29 cellular contexts compared by ENCODE assay signal in the genomic region with DNA sequence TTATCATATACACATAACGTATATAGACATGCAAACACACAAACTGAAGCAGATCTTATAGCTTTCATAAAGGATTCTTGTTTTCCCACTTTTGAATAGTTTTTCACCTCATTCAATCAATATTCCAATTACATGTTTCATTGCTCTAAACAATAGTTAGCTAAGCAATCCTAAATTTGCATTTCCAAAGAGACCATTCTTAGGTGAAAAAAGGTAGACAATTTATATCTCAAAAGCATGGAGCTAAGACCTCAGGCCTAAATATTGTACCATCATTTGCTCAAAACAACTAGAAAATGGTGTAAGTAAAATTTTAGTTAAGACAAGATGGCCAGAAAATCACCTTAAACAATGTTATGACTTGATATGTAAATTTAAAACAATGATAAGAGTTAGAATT.
"Had no signal": no experiment of that assay in that cellular context is flagged by ENCODE, and none has a peak within 500 bp of the region (broad histone marks: within the 10 kb centered on the region; RNA-seq: fewer than 3 reads in every experiment).

No MANE protein-coding gene starts in this region.

- H3K27me3 ChIP-seq: stomach, suprapubic skin, testis, thyroid gland, tibial artery, tibial nerve, transverse colon, upper lobe of left lung, upper lobe of right lung, uterus, vagina had no signal

- FAIRE-seq: urothelium cell line had no signal

- H3K4me1 Mint-ChIP-seq: stimulated activated effector memory CD8-positive, alpha-beta T cell treated with anti-CD3 and anti-CD28 coated beads, Interleukin-12 subunit alpha, Interleukin-12 subunit beta, amount 100 ng/mL, for 72 hours; stimulated activated memory B cell treated with anti-CD40 and anti-IgM and Interleukin-4, amounts not matched to agents 10 μg/mL and 1 μg/mL and 100 μg/mL, for 72 hours; stimulated activated naive B cell treated with anti-CD40 and anti-IgM and Interleukin-4, amounts not matched to agents 10 μg/mL and 1 μg/mL and 100 μg/mL, for 72 hours; stimulated activated naive CD8-positive, alpha-beta T cell treated with anti-CD3 and anti-CD28 coated beads, Interleukin-15, amount 100 ng/mL, for 72 hours had no signal

- H3K27me3 Mint-ChIP-seq: stimulated activated memory B cell treated with anti-CD40 and anti-IgM and Interleukin-4, amounts not matched to agents 10 μg/mL and 1 μg/mL and 100 μg/mL, for 72 hours; stimulated activated naive B cell treated with anti-CD40 and anti-IgM and Interleukin-4, amounts not matched to agents 10 μg/mL and 1 μg/mL and 100 μg/mL, for 72 hours; stimulated activated naive CD8-positive, alpha-beta T cell treated with anti-CD3 and anti-CD28 coated beads, Interleukin-15, amount 100 ng/mL, for 72 hours; stimulated activated naive CD8-positive, alpha-beta T cell treated with anti-CD3 and anti-CD28 coated beads, Interleukin-15, Interleukin-2, amounts not matched to agents 100 ng/mL and 50 ng/mL, for 24 hours; type B pancreatic cell had no signal

- H3K27ac ChIP-seq: stomach, suprapubic skin, testis, thoracic aorta, thyroid gland, tibial artery, tibial nerve, transverse colon, upper lobe of left lung, upper lobe of right lung, uterus, vagina had no signal

- H3K4me1 ChIP-seq: stomach, suprapubic skin, testis, thyroid gland, tibial artery, tibial nerve, transverse colon, upper lobe of left lung, upper lobe of right lung, uterus, vagina had no signal

- ATAC-seq: stimulated activated effector memory CD8-positive, alpha-beta T cell treated with anti-CD3 and anti-CD28 coated beads, Interleukin-12 subunit alpha, Interleukin-12 subunit beta, amount 100 ng/mL, for 72 hours; stimulated activated memory B cell treated with anti-CD40 and anti-IgM and Interleukin-4, amounts not matched to agents 10 μg/mL and 1 μg/mL and 100 μg/mL, for 72 hours; stimulated activated naive B cell treated with anti-CD40 and anti-IgM and Interleukin-4, amounts not matched to agents 10 μg/mL and 1 μg/mL and 100 μg/mL, for 72 hours; stimulated activated naive CD8-positive, alpha-beta T cell treated with anti-CD3 and anti-CD28 coated beads, Interleukin-15, amount 100 ng/mL, for 72 hours; stimulated activated naive CD8-positive, alpha-beta T cell treated with anti-CD3 and anti-CD28 coated beads, Interleukin-15, Interleukin-2, amounts not matched to agents 100 U/mL and 50 U/mL, for 24 hours; upper lobe of right lung had no signal

- H3K36me3 Mint-ChIP-seq: stimulated activated effector memory CD8-positive, alpha-beta T cell treated with anti-CD3 and anti-CD28 coated beads, Interleukin-12 subunit alpha, Interleukin-12 subunit beta, amount 100 ng/mL, for 72 hours; stimulated activated memory B cell treated with anti-CD40 and anti-IgM and Interleukin-4, amounts not matched to agents 10 μg/mL and 1 μg/mL and 100 μg/mL, for 72 hours; stimulated activated naive B cell treated with anti-CD40 and anti-IgM and Interleukin-4, amounts not matched to agents 10 μg/mL and 1 μg/mL and 100 μg/mL, for 72 hours; type B pancreatic cell had no signal

- H3K36me3 ChIP-seq: stomach, suprapubic skin, thoracic aorta, thyroid gland, tibial artery, tibial nerve, transverse colon, upper lobe of left lung, upper lobe of right lung, uterus, vagina had no signal

- H3K4me3 ChIP-seq: stomach, suprapubic skin, testis, thoracic aorta, thyroid gland, tibial artery, tibial nerve, transverse colon, upper lobe of left lung, upper lobe of right lung, uterus, vagina had no signal

- H3K9me3 Mint-ChIP-seq: stimulated activated memory B cell treated with anti-CD40 and anti-IgM and Interleukin-4, amounts not matched to agents 10 μg/mL and 1 μg/mL and 100 μg/mL, for 72 hours; stimulated activated naive CD8-positive, alpha-beta T cell treated with anti-CD3 and anti-CD28 coated beads, Interleukin-15, amount 100 ng/mL, for 72 hours; stimulated activated naive CD8-positive, alpha-beta T cell treated with anti-CD3 and anti-CD28 coated beads, Interleukin-15, Interleukin-2, amounts not matched to agents 100 ng/mL and 50 ng/mL, for 24 hours; type B pancreatic cell had no signal

- DNase-seq: stimulated activated CD4-positive, alpha-beta T cell treated with anti-CD3 and anti-CD28 coated beads, Interleukin-2, amount 100 ng/mL, for 48 hours; stimulated activated CD4-positive, alpha-beta T cell treated with anti-CD3 and anti-CD28 coated beads, Interleukin-4, amount 100 ng/mL, for 1 hour; stimulated activated CD4-positive, alpha-beta T cell treated with anti-CD3 and anti-CD28 coated beads, Interleukin-4, amount 100 ng/mL, for 24 hours; stimulated activated CD4-positive, alpha-beta T cell treated with anti-CD3 and anti-CD28 coated beads, Interleukin-4, amount 100 ng/mL, for 4 hours; stimulated activated CD8-positive, alpha-beta memory T cell treated with anti-CD3 and anti-CD28 coated beads, Interleukin-4, amount 100 ng/mL, for 48 hours; stimulated activated naive B cell treated with anti-CD40 and anti-IgM and Interleukin-4, amounts not matched to agents 10 μg/mL and 1 μg/mL and 100 μg/mL, for 72 hours; stimulated activated naive CD4-positive, alpha-beta T cell; stimulated activated naive CD4-positive, alpha-beta T cell treated with Interleukin-2 at 50 U/mL for 16 hours; stimulated activated naive CD8-positive, alpha-beta T cell treated with anti-CD3 and anti-CD28 coated beads, Interleukin-15, amount 100 ng/mL, for 72 hours; stimulated activated naive CD8-positive, alpha-beta T cell treated with anti-CD3 and anti-CD28 coated beads, Interleukin-15, Interleukin-2, amounts not matched to agents 100 U/mL and 50 U/mL, for 24 hours; stomach; substantia nigra; testis; thyroid gland; tibial artery; transverse colon; trophoblast cell; upper lobe of left lung; upper lobe of right lung; uterus had no signal

- H3K27ac Mint-ChIP-seq: stimulated activated effector memory CD8-positive, alpha-beta T cell treated with anti-CD3 and anti-CD28 coated beads, Interleukin-12 subunit alpha, Interleukin-12 subunit beta, amount 100 ng/mL, for 72 hours; stimulated activated memory B cell treated with anti-CD40 and anti-IgM and Interleukin-4, amounts not matched to agents 10 μg/mL and 1 μg/mL and 100 μg/mL, for 72 hours; stimulated activated naive B cell treated with anti-CD40 and anti-IgM and Interleukin-4, amounts not matched to agents 10 μg/mL and 1 μg/mL and 100 μg/mL, for 72 hours; stimulated activated naive CD8-positive, alpha-beta T cell treated with anti-CD3 and anti-CD28 coated beads, Interleukin-15, amount 100 ng/mL, for 72 hours; stimulated activated naive CD8-positive, alpha-beta T cell treated with anti-CD3 and anti-CD28 coated beads, Interleukin-15, Interleukin-2, amounts not matched to agents 100 ng/mL and 50 ng/mL, for 24 hours; type B pancreatic cell had no signal

- H3K4me3 Mint-ChIP-seq: stimulated activated effector memory CD8-positive, alpha-beta T cell treated with anti-CD3 and anti-CD28 coated beads, Interleukin-12 subunit alpha, Interleukin-12 subunit beta, amount 100 ng/mL, for 72 hours; stimulated activated memory B cell treated with anti-CD40 and anti-IgM and Interleukin-4, amounts not matched to agents 10 μg/mL and 1 μg/mL and 100 μg/mL, for 72 hours; stimulated activated naive B cell treated with anti-CD40 and anti-IgM and Interleukin-4, amounts not matched to agents 10 μg/mL and 1 μg/mL and 100 μg/mL, for 72 hours; stimulated activated naive CD8-positive, alpha-beta T cell treated with anti-CD3 and anti-CD28 coated beads, Interleukin-15, amount 100 ng/mL, for 72 hours; stimulated activated naive CD8-positive, alpha-beta T cell treated with anti-CD3 and anti-CD28 coated beads, Interleukin-15, Interleukin-2, amounts not matched to agents 100 ng/mL and 50 ng/mL, for 24 hours; type B pancreatic cell had no signal

- H3K9me3 ChIP-seq: stomach, suprapubic skin, testis, thoracic aorta, thyroid gland, tibial artery, tibial nerve, transverse colon, upper lobe of left lung, upper lobe of right lung, uterus, vagina had no signal
